Comparison of ENCODE assay signal across 3 cellular contexts in the genomic region with DNA sequence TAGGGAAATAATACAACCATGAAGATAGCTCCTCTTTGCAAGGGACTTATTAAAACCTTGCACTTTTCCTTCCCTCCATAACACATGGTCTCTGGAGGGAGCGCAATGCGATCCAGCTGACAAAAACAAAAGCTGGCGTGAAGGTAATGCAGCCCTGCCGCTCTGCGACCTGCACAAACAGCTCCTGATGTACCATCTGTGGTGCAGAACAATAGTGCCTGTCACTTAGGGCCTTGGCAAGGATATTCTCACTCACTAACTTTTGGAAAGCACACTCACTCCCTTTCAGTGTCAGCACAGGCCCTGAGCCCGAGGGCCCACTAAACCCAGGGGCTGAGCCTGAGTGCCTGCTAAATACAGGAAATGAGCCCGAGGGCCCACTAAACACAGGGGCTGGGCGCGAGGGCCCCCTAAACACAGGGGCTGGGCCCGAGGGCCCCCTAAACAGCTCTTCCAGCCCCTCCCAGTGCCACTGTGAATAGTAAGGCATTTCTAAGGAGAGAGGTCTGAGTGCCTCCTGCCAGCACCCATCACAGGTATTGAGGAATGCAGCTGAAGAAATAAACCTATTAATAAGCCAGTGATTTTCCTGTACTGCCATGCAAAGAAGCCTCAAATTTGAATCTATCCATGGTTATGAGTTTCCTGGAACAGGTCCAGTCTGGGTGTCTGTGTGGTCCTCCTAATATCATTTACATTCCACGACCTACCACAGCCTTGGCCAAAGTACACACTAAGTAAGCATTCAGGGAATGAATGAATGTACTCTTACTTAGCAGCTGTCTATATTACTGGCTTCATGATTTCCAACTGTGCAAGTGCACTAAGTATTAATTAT.
TF ChIP-seq lines count a peak whose summit lies in the region.

No MANE protein-coding gene starts in this region.

TF ChIP-seq in SK-N-SH treated with all-trans-retinoic acid at 6 μM for 48 hours, 23 proteins besides CTCF, POLR2A, EP300 and RAD21:
- TF ChIP-seq ISL1 (CRISPR knock-in tag; IDR thresholded peaks at IDR 0.05) (peak; percentile 62), GLIS3 (CRISPR knock-in tag; IDR thresholded peaks at IDR 0.05) (no peak)

TF ChIP-seq in SK-N-SH, 30 proteins besides CTCF, POLR2A, EP300 and RAD21:
- no peak for TF ChIP-seq TEAD4 (IDR thresholded peaks at IDR 0.05; ENCODE audit: borderline replicate concordance, insufficient read depth)
- no peak for TF ChIP-seq FOXJ3 (CRISPR knock-in tag; IDR thresholded peaks at IDR 0.05)
- no peak for TF ChIP-seq MXI1 (IDR thresholded peaks at IDR 0.05; ENCODE audit: low read depth, low read length)
- TF ChIP-seq, protein P1, sequence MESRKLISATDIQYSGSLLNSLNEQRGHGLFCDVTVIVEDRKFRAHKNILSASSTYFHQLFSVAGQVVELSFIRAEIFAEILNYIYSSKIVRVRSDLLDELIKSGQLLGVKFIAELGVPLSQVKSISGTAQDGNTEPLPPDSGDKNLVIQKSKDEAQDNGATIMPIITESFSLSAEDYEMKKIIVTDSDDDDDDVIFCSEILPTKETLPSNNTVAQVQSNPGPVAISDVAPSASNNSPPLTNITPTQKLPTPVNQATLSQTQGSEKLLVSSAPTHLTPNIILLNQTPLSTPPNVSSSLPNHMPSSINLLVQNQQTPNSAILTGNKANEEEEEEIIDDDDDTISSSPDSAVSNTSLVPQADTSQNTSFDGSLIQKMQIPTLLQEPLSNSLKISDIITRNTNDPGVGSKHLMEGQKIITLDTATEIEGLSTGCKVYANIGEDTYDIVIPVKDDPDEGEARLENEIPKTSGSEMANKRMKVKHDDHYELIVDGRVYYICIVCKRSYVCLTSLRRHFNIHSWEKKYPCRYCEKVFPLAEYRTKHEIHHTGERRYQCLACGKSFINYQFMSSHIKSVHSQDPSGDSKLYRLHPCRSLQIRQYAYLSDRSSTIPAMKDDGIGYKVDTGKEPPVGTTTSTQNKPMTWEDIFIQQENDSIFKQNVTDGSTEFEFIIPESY (IDR thresholded peaks at IDR 0.05; ENCODE audit: borderline replicate concordance, low read depth) = no peak
- no peak for TF ChIP-seq EZH2phosphoT487 (IDR thresholded peaks at IDR 0.05; ENCODE audit: borderline replicate concordance, low read depth)
- TF ChIP-seq RFX5 (IDR thresholded peaks at IDR 0.05; ENCODE audit: low read length) = no peak
- no peak for TF ChIP-seq FOSL2 (IDR thresholded peaks at IDR 0.05; ENCODE audit: borderline replicate concordance, low read depth)
- no peak for TF ChIP-seq GATA2 (CRISPR knock-in tag; IDR thresholded peaks at IDR 0.05)
- no peak for TF ChIP-seq RCOR1 (IDR thresholded peaks at IDR 0.05; ENCODE audit: low read length)
- no peak for TF ChIP-seq RXRA (IDR thresholded peaks at IDR 0.05; ENCODE audit: borderline replicate concordance, low read depth)
- TF ChIP-seq MEF2A (IDR thresholded peaks at IDR 0.05; ENCODE audit: borderline replicate concordance, low read depth) = no peak
- TF ChIP-seq FOXM1 (IDR thresholded peaks at IDR 0.05; ENCODE audit: low read depth) = no peak
- no peak for TF ChIP-seq ELF1 (IDR thresholded peaks at IDR 0.05)
- TF ChIP-seq GABPA (IDR thresholded peaks at IDR 0.05; ENCODE audit: low read depth) = no peak
- TF ChIP-seq REST (IDR thresholded peaks at IDR 0.05; ENCODE audit: low read depth, low read length) = no peak
- TF ChIP-seq SMC3 (IDR thresholded peaks at IDR 0.05; ENCODE audit: low read depth, low read length) = no peak
- TF ChIP-seq USF2 (IDR thresholded peaks at IDR 0.05; ENCODE audit: borderline replicate concordance, low read depth, low read length) = no peak
- no peak for TF ChIP-seq NRF1 (IDR thresholded peaks at IDR 0.05; ENCODE audit: low read depth, low read length)
- TF ChIP-seq, protein P2, sequence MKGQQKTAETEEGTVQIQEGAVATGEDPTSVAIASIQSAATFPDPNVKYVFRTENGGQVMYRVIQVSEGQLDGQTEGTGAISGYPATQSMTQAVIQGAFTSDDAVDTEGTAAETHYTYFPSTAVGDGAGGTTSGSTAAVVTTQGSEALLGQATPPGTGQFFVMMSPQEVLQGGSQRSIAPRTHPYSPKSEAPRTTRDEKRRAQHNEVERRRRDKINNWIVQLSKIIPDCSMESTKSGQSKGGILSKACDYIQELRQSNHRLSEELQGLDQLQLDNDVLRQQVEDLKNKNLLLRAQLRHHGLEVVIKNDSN (IDR thresholded peaks at IDR 0.05; ENCODE audit: borderline replicate concordance, low read depth) = no peak
TF ChIP-seq in SK-N-SH: peak in this region for 0.

TF ChIP-seq in HepG2, 621 proteins besides CTCF, POLR2A, EP300 and RAD21 (continues in another document):
- TF ChIP-seq SUZ12 (IDR thresholded peaks at IDR 0.05; ENCODE audit: low read depth, low read length) (no peak), HOXA7 (CRISPR knock-in tag; IDR thresholded peaks at IDR 0.05) (no peak), HNF4A (CRISPR knock-in tag; IDR thresholded peaks at IDR 0.05) (peak; percentile 69; the same call in 1 of the 2 replicates), JUND (CRISPR knock-in tag; IDR thresholded peaks at IDR 0.05) (no peak), TRIM24 (CRISPR knock-in tag; IDR thresholded peaks at IDR 0.05) (no peak), SKI (IDR thresholded peaks at IDR 0.05; ENCODE audit: partially characterized antibody) (peak; percentile 56), MXI1 (IDR thresholded peaks at IDR 0.05; ENCODE audit: borderline replicate concordance, low read depth, low read length) (no peak), NFIC (IDR thresholded peaks at IDR 0.05; ENCODE audit: low read length) (peak; percentile 31; the same call in 1 of the 2 replicates), ZNF24 (IDR thresholded peaks at IDR 0.05) (peak; percentile 94), ZNF672 (CRISPR knock-in tag; IDR thresholded peaks at IDR 0.05) (no peak), ZFP62 (CRISPR knock-in tag; IDR thresholded peaks at IDR 0.05) (no peak), EHMT2 (IDR thresholded peaks at IDR 0.05; ENCODE audit: borderline replicate concordance, low read depth, low read length) (0 out of 2 replicates have a peak, but pooled peaks have one; percentile 33), ZNF235 (CRISPR knock-in tag; IDR thresholded peaks at IDR 0.05; ENCODE audit: borderline replicate concordance) (no peak), TBX2 (CRISPR knock-in tag; IDR thresholded peaks at IDR 0.05; ENCODE audit: borderline replicate concordance) (peak; percentile 22; the same call in 1 of the 2 replicates), UBTF (CRISPR knock-in tag; IDR thresholded peaks at IDR 0.05) (no peak), ZNF350 (CRISPR knock-in tag; IDR thresholded peaks at IDR 0.05; ENCODE audit: borderline replicate concordance, low read depth) (no peak), ETV6 (CRISPR knock-in tag; conservative IDR thresholded peaks at IDR 0.05) (no peak), TOE1 (CRISPR knock-in tag; IDR thresholded peaks at IDR 0.05) (no peak), ZC3H13 (CRISPR knock-in tag; IDR thresholded peaks at IDR 0.05) (no peak), ARID3A (IDR thresholded peaks at IDR 0.05; ENCODE audit: low read depth, low read length) (0 out of 2 replicates have a peak, but pooled peaks have one; percentile 29), SOX6 (IDR thresholded peaks at IDR 0.05) (no peak), SOX6 (CRISPR knock-in tag; IDR thresholded peaks at IDR 0.05) (no peak), AGO2 (optimal IDR thresholded peaks at IDR 0.05; ENCODE audit: low read depth, low read length) (no peak), ZNF160 (CRISPR knock-in tag; IDR thresholded peaks at IDR 0.05) (no peak), JARID2 (CRISPR knock-in tag; IDR thresholded peaks at IDR 0.05; ENCODE audit: insufficient replicate concordance) (no peak)
- TF ChIP-seq, protein P3, sequence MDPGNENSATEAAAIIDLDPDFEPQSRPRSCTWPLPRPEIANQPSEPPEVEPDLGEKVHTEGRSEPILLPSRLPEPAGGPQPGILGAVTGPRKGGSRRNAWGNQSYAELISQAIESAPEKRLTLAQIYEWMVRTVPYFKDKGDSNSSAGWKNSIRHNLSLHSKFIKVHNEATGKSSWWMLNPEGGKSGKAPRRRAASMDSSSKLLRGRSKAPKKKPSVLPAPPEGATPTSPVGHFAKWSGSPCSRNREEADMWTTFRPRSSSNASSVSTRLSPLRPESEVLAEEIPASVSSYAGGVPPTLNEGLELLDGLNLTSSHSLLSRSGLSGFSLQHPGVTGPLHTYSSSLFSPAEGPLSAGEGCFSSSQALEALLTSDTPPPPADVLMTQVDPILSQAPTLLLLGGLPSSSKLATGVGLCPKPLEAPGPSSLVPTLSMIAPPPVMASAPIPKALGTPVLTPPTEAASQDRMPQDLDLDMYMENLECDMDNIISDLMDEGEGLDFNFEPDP (CRISPR knock-in tag; conservative IDR thresholded peaks at IDR 0.05) = no peak
- TF ChIP-seq, protein P4, sequence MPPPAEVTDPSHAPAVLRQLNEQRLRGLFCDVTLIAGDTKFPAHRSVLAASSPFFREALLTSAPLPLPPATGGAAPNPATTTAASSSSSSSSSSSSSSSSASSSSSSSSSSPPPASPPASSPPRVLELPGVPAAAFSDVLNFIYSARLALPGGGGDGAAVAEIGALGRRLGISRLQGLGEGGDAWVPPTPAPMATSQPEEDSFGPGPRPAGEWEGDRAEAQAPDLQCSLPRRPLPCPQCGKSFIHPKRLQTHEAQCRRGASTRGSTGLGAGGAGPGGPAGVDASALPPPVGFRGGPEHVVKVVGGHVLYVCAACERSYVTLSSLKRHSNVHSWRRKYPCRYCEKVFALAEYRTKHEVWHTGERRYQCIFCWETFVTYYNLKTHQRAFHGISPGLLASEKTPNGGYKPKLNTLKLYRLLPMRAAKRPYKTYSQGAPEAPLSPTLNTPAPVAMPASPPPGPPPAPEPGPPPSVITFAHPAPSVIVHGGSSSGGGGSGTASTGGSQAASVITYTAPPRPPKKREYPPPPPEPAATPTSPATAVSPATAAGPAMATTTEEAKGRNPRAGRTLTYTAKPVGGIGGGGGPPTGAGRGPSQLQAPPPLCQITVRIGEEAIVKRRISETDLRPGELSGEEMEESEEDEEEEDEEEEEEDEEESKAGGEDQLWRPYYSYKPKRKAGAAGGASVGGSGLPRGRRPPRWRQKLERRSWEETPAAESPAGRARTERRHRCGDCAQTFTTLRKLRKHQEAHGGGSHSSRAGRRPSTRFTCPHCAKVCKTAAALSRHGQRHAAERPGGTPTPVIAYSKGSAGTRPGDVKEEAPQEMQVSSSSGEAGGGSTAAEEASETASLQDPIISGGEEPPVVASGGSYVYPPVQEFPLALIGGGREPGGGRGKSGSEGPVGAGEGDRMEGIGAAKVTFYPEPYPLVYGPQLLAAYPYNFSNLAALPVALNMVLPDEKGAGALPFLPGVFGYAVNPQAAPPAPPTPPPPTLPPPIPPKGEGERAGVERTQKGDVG (CRISPR knock-in tag; IDR thresholded peaks at IDR 0.05; ENCODE audit: borderline replicate concordance) = peak; percentile 63; the same call in 1 of the 2 replicates
- TF ChIP-seq, protein P5, sequence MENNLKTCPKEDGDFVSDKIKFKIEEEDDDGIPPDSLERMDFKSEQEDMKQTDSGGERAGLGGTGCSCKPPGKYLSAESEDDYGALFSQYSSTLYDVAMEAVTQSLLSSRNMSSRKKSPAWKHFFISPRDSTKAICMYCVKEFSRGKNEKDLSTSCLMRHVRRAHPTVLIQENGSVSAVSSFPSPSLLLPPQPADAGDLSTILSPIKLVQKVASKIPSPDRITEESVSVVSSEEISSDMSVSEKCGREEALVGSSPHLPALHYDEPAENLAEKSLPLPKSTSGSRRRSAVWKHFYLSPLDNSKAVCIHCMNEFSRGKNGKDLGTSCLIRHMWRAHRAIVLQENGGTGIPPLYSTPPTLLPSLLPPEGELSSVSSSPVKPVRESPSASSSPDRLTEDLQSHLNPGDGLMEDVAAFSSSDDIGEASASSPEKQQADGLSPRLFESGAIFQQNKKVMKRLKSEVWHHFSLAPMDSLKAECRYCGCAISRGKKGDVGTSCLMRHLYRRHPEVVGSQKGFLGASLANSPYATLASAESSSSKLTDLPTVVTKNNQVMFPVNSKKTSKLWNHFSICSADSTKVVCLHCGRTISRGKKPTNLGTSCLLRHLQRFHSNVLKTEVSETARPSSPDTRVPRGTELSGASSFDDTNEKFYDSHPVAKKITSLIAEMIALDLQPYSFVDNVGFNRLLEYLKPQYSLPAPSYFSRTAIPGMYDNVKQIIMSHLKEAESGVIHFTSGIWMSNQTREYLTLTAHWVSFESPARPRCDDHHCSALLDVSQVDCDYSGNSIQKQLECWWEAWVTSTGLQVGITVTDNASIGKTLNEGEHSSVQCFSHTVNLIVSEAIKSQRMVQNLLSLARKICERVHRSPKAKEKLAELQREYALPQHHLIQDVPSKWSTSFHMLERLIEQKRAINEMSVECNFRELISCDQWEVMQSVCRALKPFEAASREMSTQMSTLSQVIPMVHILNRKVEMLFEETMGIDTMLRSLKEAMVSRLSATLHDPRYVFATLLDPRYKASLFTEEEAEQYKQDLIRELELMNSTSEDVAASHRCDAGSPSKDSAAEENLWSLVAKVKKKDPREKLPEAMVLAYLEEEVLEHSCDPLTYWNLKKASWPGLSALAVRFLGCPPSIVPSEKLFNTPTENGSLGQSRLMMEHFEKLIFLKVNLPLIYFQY (CRISPR knock-in tag; IDR thresholded peaks at IDR 0.05; ENCODE audit: borderline replicate concordance) = no peak
